ENCODE assay signal across 9 cellular contexts in genomic region chr4:129094347-129094746, GRCh38. TPM values are rescaled to one million over a fixed set of nuclear protein-coding genes. Genes with fewer than 3 reads are reported as not detected.
DNase-seq lines count a peak whose midpoint lies in the region; ATAC-seq and TF ChIP-seq lines count a peak whose summit lies in the region.
"Had no signal": no experiment of that assay in that cellular context is flagged by ENCODE, and none has a peak within 500 bp of the region (broad histone marks: within the 10 kb centered on the region; RNA-seq: fewer than 3 reads in every experiment).

No MANE protein-coding gene starts in this region.

- no peak for ATAC-seq in GM18517 (IDR thresholded peaks at IDR 0.05; ENCODE audit: unreplicated experiment)

- H3K9me3 ChIP-seq in effector memory CD4-positive, alpha-beta T cell (ENCODE audit: control insufficient read depth, low read length), result no peaks in the 10 kb centered on the region
- no peaks in the 10 kb centered on the region for H3K9me3 ChIP-seq in parathyroid adenoma (ENCODE audit: control insufficient read depth, low read length)

- no peaks in the 10 kb centered on the region for H3K79me2 ChIP-seq in parathyroid adenoma

- H3K4me1 ChIP-seq in effector memory CD4-positive, alpha-beta T cell (ENCODE audit: control insufficient read depth, insufficient read depth, low read length, poor library complexity, severe bottlenecking), result peaks cover 14% of the 10 kb centered on the region
- H3K4me1 ChIP-seq in parathyroid adenoma, result no peaks in the 10 kb centered on the region

- DNase-seq in NOMO-1 treated with DMSO at 0.1 percent for 48 hours (lab: John Stamatoyannopoulos, UW; ENCODE audit: unreplicated experiment) (peak; percentile 11), NOMO-1 (lab: John Stamatoyannopoulos, UW; ENCODE audit: unreplicated experiment in 2 of 2) (no peak), M059J (ENCODE audit: low read depth) (peak; percentile 7), cerebellum (ENCODE audit: low spot score) (no peak), NCI-H2107 treated with DMSO at 0.1 percent for 48 hours (lab: John Stamatoyannopoulos, UW; ENCODE audit: unreplicated experiment) (no peak)
- DNase-seq in effector memory CD4-positive, alpha-beta T cell, result no peak
- DNase-seq: H9 had no signal

- TF ChIP-seq CTCF in parathyroid adenoma (IDR thresholded peaks at IDR 0.05), result no peak

- no peak overlapping the region for H3K4me3 ChIP-seq in effector memory CD4-positive, alpha-beta T cell (ENCODE audit: insufficient read depth, low read depth, low read length, poor library complexity, severe bottlenecking)
- H3K4me3 ChIP-seq in parathyroid adenoma (ENCODE audit: low read depth, low read length), result peak overlapping the region; percentile 94

- no peak overlapping the region for H3K9ac ChIP-seq in parathyroid adenoma

- no peaks in the 10 kb centered on the region for H3K27me3 ChIP-seq in effector memory CD4-positive, alpha-beta T cell (replicated peaks; ENCODE audit: control insufficient read depth, insufficient read depth, low read length, poor library complexity, severe bottlenecking)
- H3K27me3 ChIP-seq in parathyroid adenoma (ENCODE audit: control insufficient read depth, insufficient read depth, low read length), result no peaks in the 10 kb centered on the region

- H3K4me2 ChIP-seq in parathyroid adenoma (ENCODE audit: low read length), result peak overlapping the region; percentile 65

- H3K27ac ChIP-seq in effector memory CD4-positive, alpha-beta T cell (ENCODE audit: insufficient read depth, low read length, poor library complexity, severe bottlenecking), result peak overlapping the region; percentile 98
- H3K27ac ChIP-seq in parathyroid adenoma, result no peak overlapping the region

- no peaks in the 10 kb centered on the region for H3K36me3 ChIP-seq in effector memory CD4-positive, alpha-beta T cell (ENCODE audit: control insufficient read depth, insufficient read depth, low read length)
- no peaks in the 10 kb centered on the region for H3K36me3 ChIP-seq in parathyroid adenoma (ENCODE audit: control insufficient read depth, insufficient read depth, low read length)

- no peak overlapping the region for H2AFZ ChIP-seq in parathyroid adenoma

RNA-seq across cellular contexts. Expression of gene SCLT1, which starts 1.0 kb away (rescaled TPM):
- 10.6 and 16.0 TPM in 2 replicates for total RNA-seq in M059J (2014; rRNA removed; shearing (Covaris generic))
- total RNA-seq in cerebellum, result 66.5 TPM

RNA-seq across cellular contexts. Expression of gene C4orf33, which starts 1.6 kb away (rescaled TPM):
- total RNA-seq in M059J (2014; rRNA removed; shearing (Covaris generic)), result 18.5 and 28.3 TPM in 2 replicates
- 14.0 TPM for total RNA-seq in cerebellum

Comparison
In these comparisons a context has a peak if more than half of its experiments do, and no peak if none do; other contexts are left out.
1. DNase-seq: peak in NOMO-1 treated with DMSO at 0.1 percent for 48 hours (single experiment) and M059J (single experiment); none in NOMO-1 (0 of 2), effector memory CD4-positive, alpha-beta T cell (0 of 3), cerebellum (single experiment) and NCI-H2107 treated with DMSO at 0.1 percent for 48 hours (single experiment).